In genomic region chr15:73988075-73988969, GRCh38 we compare ENCODE assay signal across 12 cellular contexts. TPM values are rescaled to one million over a fixed set of nuclear protein-coding genes. Genes with fewer than 3 reads are reported as not detected.
A peak's percentile ranks its signal among the peaks of the same experiment; 100 is the strongest.
DNase-seq lines count a peak whose midpoint lies in the region; ATAC-seq, FAIRE-seq and TF ChIP-seq lines count a peak whose summit lies in the region.
"Had no signal": no experiment of that assay in that cellular context is flagged by ENCODE, and none has a peak within 500 bp of the region (broad histone marks: within the 10 kb centered on the region; RNA-seq: fewer than 3 reads in every experiment).

No MANE protein-coding gene starts in this region.

- peak overlapping the region; percentile 67 for H3K27ac ChIP-seq in GM12878 (ENCODE audit: control insufficient read depth, insufficient read depth)
- H3K27ac ChIP-seq in lung (ENCODE audit: low read depth in 1 of 2, low read length in 1 of 2), result peak overlapping the region; percentile 43 to 76
- H3K27ac ChIP-seq in upper lobe of left lung, result peak overlapping the region; percentile 92 to 99 (median 96)
- H3K27ac ChIP-seq in CD8-positive, alpha-beta memory T cell (ENCODE audit: low read depth, low read length), result no peak overlapping the region
- H3K27ac ChIP-seq: ovary had no signal

- TF ChIP-seq RAD21 in GM12878 (IDR thresholded peaks at IDR 0.05; ENCODE audit: insufficient read depth, low read depth, low read length), result no peak

- no TSS peak for BruUV-seq in GM12878 (replicated peaks; lab: Mats Ljungman, UMichigan)

- H3K4me2 ChIP-seq in GM12878 (ENCODE audit: control insufficient read depth, insufficient read depth), result 0 out of 2 replicates have a peak overlapping the region, but pooled peaks have one; percentile 0

- H3K9me3 ChIP-seq in GM12878 (replicated peaks; ENCODE audit: control insufficient read depth, insufficient read depth, low read length), result no peaks in the 10 kb centered on the region
- no peaks in the 10 kb centered on the region for H3K9me3 ChIP-seq in lung (ENCODE audit: control insufficient read depth in 2 of 2, insufficient read depth in 1 of 2, low read length in 1 of 2)
- no peaks in the 10 kb centered on the region for H3K9me3 ChIP-seq in upper lobe of left lung
- no peaks in the 10 kb centered on the region for H3K9me3 ChIP-seq in CD8-positive, alpha-beta memory T cell (ENCODE audit: low read length)
- H3K9me3 ChIP-seq: ovary had no signal

- peaks cover 10 to 20% (median 15%) of the 10 kb centered on the region in 3 donors for H3K4me1 Mint-ChIP-seq in CD8-positive, alpha-beta memory T cell

- H3K4me3 ChIP-seq in GM12878 (no peak overlapping the region), lung (no peak overlapping the region), upper lobe of left lung (no peak overlapping the region)
- no peak overlapping the region for H3K4me3 ChIP-seq in CD8-positive, alpha-beta memory T cell (ENCODE audit: low read length)
- H3K4me3 ChIP-seq: ovary had no signal

- DNase-seq in activated naive CD4-positive, alpha-beta T cell treated with anti-CD3 and anti-CD28 coated beads, Interleukin-2, amount 50 U/mL, for 72 hours (ENCODE audit: low spot score in 2 of 2), result no peak
- DNase-seq in activated naive CD4-positive, alpha-beta T cell treated with anti-CD3 and anti-CD28 coated beads, Interleukin-2, amount 50 U/mL, for 16 hours, result no peak
- DNase-seq in GM12878 (ENCODE audit: low read depth, low spot score), result no peak
- DNase-seq in lung (ENCODE audit: low spot score), result no peak
- DNase-seq in upper lobe of left lung, result peak in 1 of 2 donors; percentile 49
- no peak for DNase-seq in NCI-H2029 (lab: John Stamatoyannopoulos, UW)
- DNase-seq in CD8-positive, alpha-beta memory T cell, result no peak
- DNase-seq: activated CD8-positive, alpha-beta memory T cell treated with anti-CD3 and anti-CD28 coated beads, Interleukin-2, amount 50 U/mL, for 4 hours; H9; ovary had no signal

- RAD21 ChIA-PET in GM12878 (lab: Charles Lee; ENCODE audit: unreplicated experiment), result interaction anchor here (1.3 to 2.5 kb wide), 4 partner anchors 8 to 15 kb away, joined by 5 to 11 read pairs (median 7); no protein-coding TSS in a partner anchor

- TF ChIP-seq CTCF in GM12878 (IDR thresholded peaks at IDR 0.05 in 2 of 3, conservative IDR thresholded peaks at IDR 0.05 in 1 of 3; ENCODE audit: control insufficient read depth in 2 of 3, extremely low read depth in 1 of 3, insufficient read depth in 1 of 3, low read depth in 3 of 3, low read length in 3 of 3) (no peak), lung (IDR thresholded peaks at IDR 0.05; ENCODE audit: control extremely low read depth, extremely low read depth) (no peak), upper lobe of left lung (IDR thresholded peaks at IDR 0.05) (no peak)

- H3K27ac Mint-ChIP-seq in activated naive CD4-positive, alpha-beta T cell treated with anti-CD3 and anti-CD28 coated beads, Interleukin-2, amount 50 U/mL, for 72 hours, result peak overlapping the region; percentile 29 to 36
- H3K27ac Mint-ChIP-seq in CD8-positive, alpha-beta memory T cell, result peak overlapping the region in 1 of 8 donors; percentile 65

- WGBS in GM12878 (ENCODE audit: insufficient coverage, insufficient replicate concordance, low lambda C conversion rate, missing lambda C conversion rate), result 74% methylated on average over 18 of the region's 18 CpGs
- WGBS in lung, 2 donors, result 83 to 84% methylated on average over 18 of the region's 18 CpGs
- 84 to 85% methylated on average over 10 to 18 of the region's 18 CpGs for WGBS in upper lobe of left lung, 2 donors

- in situ Hi-C loops in GM12878 (cut with MboI), result no loop called here

- peak overlapping the region in 1 of 7 donors; percentile 18 for H3K4me3 Mint-ChIP-seq in CD8-positive, alpha-beta memory T cell
- H3K4me3 Mint-ChIP-seq: central memory CD8-positive, alpha-beta T cell; H9 had no signal

- CTCF ChIA-PET in GM12878 (lab: Yijun Ruan, JAX), result interaction anchor here (0.8 to 4.1 kb wide), 6 partner anchors 8 to 61 kb away, joined by 3 to 33 read pairs (median 8); no protein-coding TSS in a partner anchor
- CTCF ChIA-PET in CD8-positive, alpha-beta memory T cell (lab: Charles Lee), result interaction anchor here (0.9 to 2.9 kb wide), 3 partner anchors 10 to 15 kb away, joined by 4 to 12 read pairs (median 5); no protein-coding TSS in a partner anchor

- H4K20me1 ChIP-seq in GM12878 (ENCODE audit: control insufficient read depth, insufficient read depth), result no peaks in the 10 kb centered on the region

- peaks cover 4% of the 10 kb centered on the region; the same call in 1 of the 2 replicates for H3K79me2 ChIP-seq in GM12878 (ENCODE audit: control insufficient read depth, insufficient read depth, low read length)

- no peak for TF ChIP-seq POLR2A in GM12878 (IDR thresholded peaks at IDR 0.05; ENCODE audit: low read depth, low read length)
- TF ChIP-seq POLR2A in upper lobe of left lung (IDR thresholded peaks at IDR 0.05), result no peak

- no peaks in the 10 kb centered on the region for H3K27me3 Mint-ChIP-seq in CD8-positive, alpha-beta memory T cell
- H3K27me3 Mint-ChIP-seq: central memory CD8-positive, alpha-beta T cell had no signal

- no peak overlapping the region; the same call in 1 of the 2 replicates for H3K9ac ChIP-seq in GM12878 (ENCODE audit: control insufficient read depth, insufficient read depth, low read length)

- peaks cover 42% of the 10 kb centered on the region for H3K4me1 ChIP-seq in GM12878 (ENCODE audit: control insufficient read depth, insufficient read depth, low read length)
- peaks cover 27 to 58% of the 10 kb centered on the region in 2 donors for H3K4me1 ChIP-seq in lung (ENCODE audit: control insufficient read depth in 2 of 2, insufficient read depth in 2 of 2, low read length in 2 of 2)
- peaks cover 79 to 95% (median 90%) of the 10 kb centered on the region in 4 donors for H3K4me1 ChIP-seq in upper lobe of left lung
- peaks cover 20% of the 10 kb centered on the region for H3K4me1 ChIP-seq in CD8-positive, alpha-beta memory T cell (ENCODE audit: insufficient read depth, low read length)

- H2AFZ ChIP-seq in GM12878 (ENCODE audit: control insufficient read depth, low read depth, low read length), result peak overlapping the region; percentile 0; the same call in 1 of the 2 replicates

- TF ChIP-seq EP300 in GM12878 (IDR thresholded peaks at IDR 0.05; ENCODE audit: borderline replicate concordance in 1 of 2, control insufficient read depth in 1 of 2, low read depth in 2 of 2, low read length in 2 of 2) (no peak), upper lobe of left lung (IDR thresholded peaks at IDR 0.05) (no peak)

- intact Hi-C loops in GM12878 (cut with micrococcal nuclease; ENCODE audit: unreplicated experiment), result no loop called here

- POLR2A ChIA-PET in GM12878 (lab: Charles Lee), result interaction anchor here (0.7 to 2.1 kb wide), 4 partner anchors 11 to 19 kb away, joined by 3 to 6 read pairs (median 4); no protein-coding TSS in a partner anchor
- POLR2A ChIA-PET in CD8-positive, alpha-beta memory T cell (lab: Charles Lee), result no interaction called here

- no peaks in the 10 kb centered on the region for H3K9me3 Mint-ChIP-seq in activated naive CD4-positive, alpha-beta T cell treated with anti-CD3 and anti-CD28 coated beads, Interleukin-2, amount 50 U/mL, for 72 hours
- H3K9me3 Mint-ChIP-seq in CD8-positive, alpha-beta memory T cell, result no peaks in the 10 kb centered on the region
- H3K9me3 Mint-ChIP-seq: central memory CD8-positive, alpha-beta T cell; H9 had no signal

- FAIRE-seq in GM12878 (lab: Jason Lieb, UNC), result peak; percentile 23

- ATAC-seq in activated naive CD4-positive, alpha-beta T cell treated with anti-CD3 and anti-CD28 coated beads, Interleukin-2, amount 50 U/mL, for 72 hours, result no peak
- ATAC-seq in GM12878 (peak; percentile 70), lung (ENCODE audit: insufficient read depth, low FRiP score) (no peak), upper lobe of left lung (ENCODE audit: low FRiP score in 2 of 2) (no peak), HG03108 (IDR thresholded peaks at IDR 0.05; ENCODE audit: unreplicated experiment) (no peak)

- H3K36me3 Mint-ChIP-seq in activated naive CD4-positive, alpha-beta T cell treated with anti-CD3 and anti-CD28 coated beads, Interleukin-2, amount 50 U/mL, for 72 hours, result no peaks in the 10 kb centered on the region
- H3K36me3 Mint-ChIP-seq in CD8-positive, alpha-beta memory T cell, result peaks cover 0 to 27% (median 13%) of the 10 kb centered on the region in 3 donors

- H3K27me3 ChIP-seq in GM12878 (replicated peaks in 1 of 2; ENCODE audit: control insufficient read depth in 2 of 2, insufficient read depth in 2 of 2, low read length in 1 of 2) (no peaks in the 10 kb centered on the region), lung (ENCODE audit: control insufficient read depth, insufficient read depth) (no peaks in the 10 kb centered on the region), upper lobe of left lung (no peaks in the 10 kb centered on the region)
- H3K27me3 ChIP-seq in CD8-positive, alpha-beta memory T cell (ENCODE audit: insufficient read depth, low read length, poor library complexity, severe bottlenecking), result no peaks in the 10 kb centered on the region
- H3K27me3 ChIP-seq: ovary had no signal

- SMC1A ChIA-PET in GM12878 (lab: Charles Lee; ENCODE audit: uncharacterized antibody, unreplicated experiment), result interaction anchor here (1.6 to 2.0 kb wide), 3 partner anchors 10 to 17 kb away, joined by 6 to 11 read pairs (median 8); no protein-coding TSS in a partner anchor

- H3K36me3 ChIP-seq in GM12878 (ENCODE audit: control insufficient read depth in 2 of 2, insufficient read depth in 2 of 2, low read length in 1 of 2), result no peaks in the 10 kb centered on the region; a peak in 2 of 4 replicates
- peaks cover 0 to 4% of the 10 kb centered on the region in 2 donors for H3K36me3 ChIP-seq in lung (ENCODE audit: control insufficient read depth in 2 of 2, insufficient read depth in 2 of 2, low read length in 2 of 2)
- H3K36me3 ChIP-seq in upper lobe of left lung, result peaks cover 0 to 17% (median 3%) of the 10 kb centered on the region in 4 donors
- H3K36me3 ChIP-seq in CD8-positive, alpha-beta memory T cell (ENCODE audit: insufficient read depth, low read length), result no peaks in the 10 kb centered on the region
- H3K36me3 ChIP-seq: ovary had no signal

RNA-seq across cellular contexts. Expression of gene STOML1, which starts 3.8 kb away (rescaled TPM):
- total RNA-seq in activated naive CD4-positive, alpha-beta T cell treated with anti-CD3 and anti-CD28 coated beads, Interleukin-2, amount 50 U/mL, for 72 hours, result 1 to 10 TPM; 5.9 to 7.2 TPM
- 10.3 and 11.0 TPM in 2 replicates for total RNA-seq in GM12878 (2013; cell fraction: nucleolus; rRNA removed)
- total RNA-seq in GM12878 (2014; rRNA removed), result 12.0 and 12.2 TPM in 2 replicates
- 4.6 TPM in 2 replicates for total RNA-seq in GM12878 (2014; rRNA removed; fragmentation: Illumina TruSeq; extraction: Trizol)
- 12.1 TPM in 2 replicates for total RNA-seq in GM12878 (2021)
- polyA plus RNA-seq in GM12878 (2011; ENCODE audit: low read depth), result 2.0 TPM
- polyA plus RNA-seq in GM12878 (2011; rRNA removed), result 2.0 and 4.2 TPM in 2 replicates
- 6.4 and 9.0 TPM in 2 replicates for polyA plus RNA-seq in GM12878 (2011; cell fraction: cytosol; rRNA removed)
- 9.2 and 11.5 TPM in 2 replicates for polyA plus RNA-seq in GM12878 (2011; cell fraction: nucleus; rRNA removed)
- 4.7 and 5.3 TPM in 2 replicates for polyA plus RNA-seq in GM12878 (2012)
- 1.7 and 3.2 TPM in 2 replicates for polyA plus RNA-seq in GM12878 (2014; fragmentation: Illumina TruSeq; extraction: Trizol)
- polyA plus RNA-seq in GM12878 (2014; fragmentation: Nextera tagmentation; extraction: Ambion mirVana), result under 1 TPM; 0.14 to 0.46 TPM
- 12.5 and 13.6 TPM in 2 replicates for polyA plus RNA-seq in GM12878 (2014; rRNA removed)
- 10 to 100 TPM; 13.2 to 13.6 TPM for polyA plus RNA-seq in GM12878 (2016; fragmentation: Nextera tagmentation; extraction: Ambion mirVana)
- 3.1 and 4.0 TPM in 2 replicates for polyA minus RNA-seq in GM12878 (2011; rRNA and poly(A)+ RNA removed)
- polyA minus RNA-seq in GM12878 (2011; cell fraction: cytosol; rRNA and poly(A)+ RNA removed), result 1.6 and 3.1 TPM in 2 replicates
- polyA minus RNA-seq in GM12878 (2011; cell fraction: nucleus; rRNA and poly(A)+ RNA removed), result 3.3 and 5.1 TPM in 2 replicates
- 10 to 100 TPM; 10.3 to 30.5 TPM for total RNA-seq in lung
- 10 to 100 TPM; 23.4 to 35.4 TPM for polyA plus RNA-seq in lung
- total RNA-seq in upper lobe of left lung, result 10 to 100 TPM; 12.2 to 23.3 (median 18.3) TPM
- 10 to 100 TPM; 13.2 to 13.3 TPM for total RNA-seq in CD8-positive, alpha-beta memory T cell
- polyA plus RNA-seq in CD8-positive, alpha-beta memory T cell, result 8.6 TPM

RNA-seq across cellular contexts. Expression of gene PML, which starts 6.2 kb away (rescaled TPM):
- 10 to 100 TPM; 76.3 to 91.7 TPM for total RNA-seq in activated naive CD4-positive, alpha-beta T cell treated with anti-CD3 and anti-CD28 coated beads, Interleukin-2, amount 50 U/mL, for 72 hours
- total RNA-seq in GM12878 (2013; cell fraction: nucleolus; rRNA removed), result 88.7 and 88.9 TPM in 2 replicates
- total RNA-seq in GM12878 (2014; rRNA removed), result 28.4 and 28.9 TPM in 2 replicates
- 17.8 and 18.8 TPM in 2 replicates for total RNA-seq in GM12878 (2014; rRNA removed; fragmentation: Illumina TruSeq; extraction: Trizol)
- total RNA-seq in GM12878 (2021), result 91.5 and 95.5 TPM in 2 replicates
- polyA plus RNA-seq in GM12878 (2011; ENCODE audit: low read depth), result 26.0 TPM
- 7.6 and 13.6 TPM in 2 replicates for polyA plus RNA-seq in GM12878 (2011; rRNA removed)
- polyA plus RNA-seq in GM12878 (2011; cell fraction: cytosol; rRNA removed), result 21.8 and 24.5 TPM in 2 replicates
- polyA plus RNA-seq in GM12878 (2011; cell fraction: nucleus; rRNA removed), result 50.9 and 65.9 TPM in 2 replicates
- polyA plus RNA-seq in GM12878 (2012), result 58.4 and 60.6 TPM in 2 replicates
- polyA plus RNA-seq in GM12878 (2014; fragmentation: Illumina TruSeq; extraction: Trizol), result 15.0 and 32.7 TPM in 2 replicates
- polyA plus RNA-seq in GM12878 (2014; fragmentation: Nextera tagmentation; extraction: Ambion mirVana), result 10 to 100 TPM in 1 of 2 experiments, 1 to 10 TPM in 1; 8.5 to 14.2 TPM
- polyA plus RNA-seq in GM12878 (2014; rRNA removed), result 34.2 and 45.3 TPM in 2 replicates
- 10 to 100 TPM; 54.0 to 60.0 TPM for polyA plus RNA-seq in GM12878 (2016; fragmentation: Nextera tagmentation; extraction: Ambion mirVana)
- 20.8 and 38.7 TPM in 2 replicates for polyA minus RNA-seq in GM12878 (2011; rRNA and poly(A)+ RNA removed)
- 30.0 and 41.2 TPM in 2 replicates for polyA minus RNA-seq in GM12878 (2011; cell fraction: cytosol; rRNA and poly(A)+ RNA removed)
- polyA minus RNA-seq in GM12878 (2011; cell fraction: nucleus; rRNA and poly(A)+ RNA removed), result 18.5 and 37.6 TPM in 2 replicates
- 10 to 100 TPM; 77.5 to 80.5 TPM for total RNA-seq in lung
- 10 to 100 TPM; 33.9 to 44.2 TPM for polyA plus RNA-seq in lung
- total RNA-seq in upper lobe of left lung, result 100 to 1,000 TPM in 2 of 6 donors, 10 to 100 TPM in 4; 63.1 to 247 (median 92.9) TPM
- 10 to 100 TPM; 35.5 to 37.4 TPM for total RNA-seq in CD8-positive, alpha-beta memory T cell
- 32.3 TPM for polyA plus RNA-seq in CD8-positive, alpha-beta memory T cell
